ENCODE assay signal across 20 cellular contexts in genomic region chr11:117679464-117679863, GRCh38.
"Had no signal": no experiment of that assay in that cellular context is flagged by ENCODE, and none has a peak within 500 bp of the region (broad histone marks: within the 10 kb centered on the region; RNA-seq: fewer than 3 reads in every experiment).

No MANE protein-coding gene starts in this region.

- H3K36me3 Mint-ChIP-seq: activated CD4-positive, alpha-beta memory T cell treated with anti-CD3 and anti-CD28 coated beads for 36 hours; mesothelial cell of epicardium; natural killer cell had no signal

- H3K4me3 Mint-ChIP-seq: activated CD4-positive, alpha-beta memory T cell treated with anti-CD3 and anti-CD28 coated beads for 36 hours; effector memory CD8-positive, alpha-beta T cell; mesothelial cell of epicardium; natural killer cell; T-helper 17 cell had no signal

- H3K27me3 ChIP-seq: body of pancreas, gastrocnemius medialis, left lung, pancreas, right atrium auricular region, tibial nerve had no signal

- H3K4me3 ChIP-seq: body of pancreas, esophagus muscularis mucosa, gastrocnemius medialis, left lung, pancreas, psoas muscle, right atrium auricular region, tibial nerve had no signal

- H3K27ac ChIP-seq: body of pancreas, esophagus muscularis mucosa, gastrocnemius medialis, left lung, neutrophil, pancreas, psoas muscle, right atrium auricular region, tibial nerve had no signal

- H3K36me3 ChIP-seq: esophagus muscularis mucosa, gastrocnemius medialis, left lung, neutrophil, pancreas, right atrium auricular region, tibial nerve had no signal

- H3K9me3 Mint-ChIP-seq: activated CD4-positive, alpha-beta memory T cell treated with anti-CD3 and anti-CD28 coated beads for 36 hours; effector memory CD8-positive, alpha-beta T cell; mesothelial cell of epicardium; natural killer cell had no signal

- H3K9me3 ChIP-seq: body of pancreas, esophagus muscularis mucosa, gastrocnemius medialis, left lung, neutrophil, pancreas, psoas muscle, right atrium auricular region, tibial nerve had no signal

- DNase-seq: activated CD4-positive, alpha-beta memory T cell treated with anti-CD3 and anti-CD28 coated beads for 36 hours; activated CD4-positive, alpha-beta T cell treated with anti-CD3 and anti-CD28 coated beads for 48 hours; activated naive CD4-positive, alpha-beta T cell treated with Interleukin-2 at 50 U/mL for 16 hours; activated T-cell treated with anti-CD3 and anti-CD28 coated beads, Interleukin-2, amount 50 U/mL, for 48 hours; body of pancreas; effector memory CD8-positive, alpha-beta T cell; gastrocnemius medialis; left lung; natural killer cell; pancreas; psoas muscle; stimulated activated CD4-positive, alpha-beta T cell treated with anti-CD3 and anti-CD28 coated beads, Interleukin-4, amount 100 ng/mL, for 24 hours; stimulated activated naive CD8-positive, alpha-beta T cell treated with anti-CD3 and anti-CD28 coated beads, Interleukin-15, Interleukin-2, amounts not matched to agents 100 U/mL and 50 U/mL, for 24 hours; SW 1271; T-helper 17 cell had no signal

- H3K4me1 Mint-ChIP-seq: natural killer cell had no signal

- H3K4me1 ChIP-seq: body of pancreas, gastrocnemius medialis, left lung, pancreas, psoas muscle, tibial nerve had no signal

- H3K27ac Mint-ChIP-seq: activated CD4-positive, alpha-beta memory T cell treated with anti-CD3 and anti-CD28 coated beads for 36 hours; effector memory CD8-positive, alpha-beta T cell; mesothelial cell of epicardium; natural killer cell; T-helper 17 cell had no signal
